Comparison of ENCODE assay signal across 13 cellular contexts in genomic region chr4:53558061-53558801, GRCh38. TPM values are rescaled to one million over a fixed set of nuclear protein-coding genes. Genes with fewer than 3 reads are reported as not detected.
DNase-seq lines count a peak whose midpoint lies in the region; ATAC-seq and TF ChIP-seq lines count a peak whose summit lies in the region.
"Had no signal": no experiment of that assay in that cellular context is flagged by ENCODE, and none has a peak within 500 bp of the region (broad histone marks: within the 10 kb centered on the region; RNA-seq: fewer than 3 reads in every experiment).

No MANE protein-coding gene starts in this region.

- H3K9me3 ChIP-seq in SK-N-SH (no peaks in the 10 kb centered on the region), prostate gland (no peaks in the 10 kb centered on the region), upper lobe of left lung (no peaks in the 10 kb centered on the region)
- H3K9me3 ChIP-seq: A549 had no signal

- no peak for ATAC-seq in upper lobe of left lung (ENCODE audit: low FRiP score in 2 of 2)
- ATAC-seq: A549 had no signal

- DNase-seq in NCI-H1417 (lab: John Stamatoyannopoulos, UW): peak in 2 of 3 experiments; percentile 66 to 85
- DNase-seq in NCI-H1417 treated with DMSO at 0.1 percent for 48 hours (lab: John Stamatoyannopoulos, UW): no peak
- DNase-seq in SK-N-SH: no peak
- DNase-seq in globus pallidus (ENCODE audit: low spot score): peak; percentile 13
- DNase-seq in prostate gland (ENCODE audit: low spot score): no peak
- no peak for DNase-seq in upper lobe of left lung
- DNase-seq in NCI-H526 (lab: John Stamatoyannopoulos, UW): no peak
- DNase-seq: cortex of kidney, T-helper 1 cell had no signal

- peak overlapping the region in 1 of 2 experiments; percentile 90; a peak in 3 of 4 replicates for H3K27ac ChIP-seq in SK-N-SH (ENCODE audit: low read depth in 2 of 2, low read length in 1 of 2)
- peak overlapping the region in 14 of 21 experiments; percentile 23 to 78 (median 44) for H3K27ac ChIP-seq in skin epidermis
- no peak overlapping the region for H3K27ac ChIP-seq in prostate gland
- H3K27ac ChIP-seq in upper lobe of left lung: peak overlapping the region in 1 of 4 donors; percentile 31
- H3K27ac ChIP-seq: A549, HL-60 had no signal

- H3K9me2 ChIP-seq in SK-N-SH: no peaks in the 10 kb centered on the region

- TF ChIP-seq RAD21 in SK-N-SH (IDR thresholded peaks at IDR 0.05; ENCODE audit: low read length): no peak

- intact Hi-C loops in prostate gland (cut with DNase I): no loop called here

- H3K4me2 ChIP-seq in SK-N-SH: peak overlapping the region; percentile 61; the same call in 1 of the 2 replicates
- H3K4me2 ChIP-seq: A549 had no signal

- CTCF ChIA-PET in SK-N-SH (lab: Yijun Ruan, JAX): interaction anchor here (1.2 kb wide), 1 partner anchor 67 kb away, joined by 5 read pairs; no protein-coding TSS in a partner anchor

- H3K36me3 ChIP-seq in SK-N-SH (replicated peaks in 1 of 2; ENCODE audit: control insufficient read depth in 1 of 2, insufficient read depth in 2 of 2, low read length in 1 of 2) (no peaks in the 10 kb centered on the region), prostate gland (no peaks in the 10 kb centered on the region), upper lobe of left lung (no peaks in the 10 kb centered on the region)

- H3K9ac ChIP-seq in SK-N-SH: peak overlapping the region; percentile 16; the same call in 1 of the 2 replicates

- H3K79me2 ChIP-seq in SK-N-SH (ENCODE audit: insufficient read depth): no peaks in the 10 kb centered on the region

- peaks cover 24% of the 10 kb centered on the region for H3F3A ChIP-seq in SK-N-SH (replicated peaks; ENCODE audit: insufficient read depth)

- TF ChIP-seq EP300 in SK-N-SH (IDR thresholded peaks at IDR 0.05; ENCODE audit: borderline replicate concordance in 1 of 2, low read depth in 1 of 2, low read length in 1 of 2) (no peak), upper lobe of left lung (IDR thresholded peaks at IDR 0.05) (no peak)

- H4K20me1 ChIP-seq in SK-N-SH (ENCODE audit: insufficient read depth): no peaks in the 10 kb centered on the region

- TF ChIP-seq CTCF in SK-N-SH (IDR thresholded peaks at IDR 0.05) (peak; percentile 15; the same call in 1 of the 2 replicates), prostate gland (IDR thresholded peaks at IDR 0.05) (no peak), upper lobe of left lung (IDR thresholded peaks at IDR 0.05) (no peak)

- H2AFZ ChIP-seq in SK-N-SH (ENCODE audit: low read depth): peak overlapping the region; percentile 77; the same call in 1 of the 2 replicates

- WGBS in SK-N-SH (ENCODE audit: low lambda C conversion rate): 64% methylated on average over 12 of the region's 12 CpGs
- 59% methylated on average over 12 of the region's 12 CpGs for WGBS in prostate gland
- 70 to 75% methylated on average over 12 of the region's 12 CpGs for WGBS in upper lobe of left lung, 2 donors

- TF ChIP-seq POLR2A in prostate gland (IDR thresholded peaks at IDR 0.05) (no peak), upper lobe of left lung (IDR thresholded peaks at IDR 0.05) (no peak)

- POLR2A ChIA-PET in SK-N-SH (lab: Yijun Ruan, JAX): no interaction called here

- H3K4me1 ChIP-seq in SK-N-SH (ENCODE audit: control insufficient read depth in 1 of 2, insufficient read depth in 2 of 2, low read depth in 1 of 2, low read length in 1 of 2) (peaks cover 13 to 19% of the 10 kb centered on the region in 2 experiments), prostate gland (replicated peaks) (no peaks in the 10 kb centered on the region), upper lobe of left lung (peaks cover 3 to 27% (median 9%) of the 10 kb centered on the region in 4 donors)
- H3K4me1 ChIP-seq: A549 had no signal

- H3K4me3 ChIP-seq in SK-N-SH (ENCODE audit: low read depth in 2 of 2, low read length in 1 of 2) (no peak overlapping the region), skin epidermis (peak overlapping the region in 1 of 7 experiments; percentile 0), prostate gland (no peak overlapping the region), upper lobe of left lung (no peak overlapping the region)
- H3K4me3 ChIP-seq: A549 had no signal

- no peaks in the 10 kb centered on the region for H3K27me3 ChIP-seq in SK-N-SH (ENCODE audit: insufficient read depth)
- no peaks in the 10 kb centered on the region for H3K27me3 ChIP-seq in prostate gland (replicated peaks; ENCODE audit: insufficient read depth)
- H3K27me3 ChIP-seq in upper lobe of left lung: no peaks in the 10 kb centered on the region

TF ChIP-seq in SK-N-SH, 30 proteins besides CTCF, POLR2A, EP300 and RAD21:
- TF ChIP-seq, protein P1, sequence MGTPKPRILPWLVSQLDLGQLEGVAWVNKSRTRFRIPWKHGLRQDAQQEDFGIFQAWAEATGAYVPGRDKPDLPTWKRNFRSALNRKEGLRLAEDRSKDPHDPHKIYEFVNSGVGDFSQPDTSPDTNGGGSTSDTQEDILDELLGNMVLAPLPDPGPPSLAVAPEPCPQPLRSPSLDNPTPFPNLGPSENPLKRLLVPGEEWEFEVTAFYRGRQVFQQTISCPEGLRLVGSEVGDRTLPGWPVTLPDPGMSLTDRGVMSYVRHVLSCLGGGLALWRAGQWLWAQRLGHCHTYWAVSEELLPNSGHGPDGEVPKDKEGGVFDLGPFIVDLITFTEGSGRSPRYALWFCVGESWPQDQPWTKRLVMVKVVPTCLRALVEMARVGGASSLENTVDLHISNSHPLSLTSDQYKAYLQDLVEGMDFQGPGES (IDR thresholded peaks at IDR 0.05; ENCODE audit: low read depth, low read length): no peak
- TF ChIP-seq SMC3 (IDR thresholded peaks at IDR 0.05; ENCODE audit: low read depth, low read length) (no peak), GATA2 (CRISPR knock-in tag; IDR thresholded peaks at IDR 0.05) (no peak), FOXJ3 (CRISPR knock-in tag; IDR thresholded peaks at IDR 0.05) (no peak), FOSL2 (IDR thresholded peaks at IDR 0.05; ENCODE audit: borderline replicate concordance, low read depth) (peak; percentile 72; the same call in 1 of the 2 replicates), SIN3A (IDR thresholded peaks at IDR 0.05; ENCODE audit: borderline replicate concordance, low read depth, low read length) (no peak), ELF1 (IDR thresholded peaks at IDR 0.05) (no peak), FOXM1 (IDR thresholded peaks at IDR 0.05; ENCODE audit: low read depth) (no peak), MEF2A (IDR thresholded peaks at IDR 0.05; ENCODE audit: borderline replicate concordance, low read depth) (no peak), CHD2 (IDR thresholded peaks at IDR 0.05; ENCODE audit: low read length, partially characterized antibody) (no peak), POLR2AphosphoS5 (IDR thresholded peaks at IDR 0.05; ENCODE audit: low read depth, low read length) (no peak), GABPA (IDR thresholded peaks at IDR 0.05; ENCODE audit: low read depth) (no peak), TCF12 (IDR thresholded peaks at IDR 0.05) (peak; percentile 27; the same call in 1 of the 2 replicates)
- TF ChIP-seq, protein P2, sequence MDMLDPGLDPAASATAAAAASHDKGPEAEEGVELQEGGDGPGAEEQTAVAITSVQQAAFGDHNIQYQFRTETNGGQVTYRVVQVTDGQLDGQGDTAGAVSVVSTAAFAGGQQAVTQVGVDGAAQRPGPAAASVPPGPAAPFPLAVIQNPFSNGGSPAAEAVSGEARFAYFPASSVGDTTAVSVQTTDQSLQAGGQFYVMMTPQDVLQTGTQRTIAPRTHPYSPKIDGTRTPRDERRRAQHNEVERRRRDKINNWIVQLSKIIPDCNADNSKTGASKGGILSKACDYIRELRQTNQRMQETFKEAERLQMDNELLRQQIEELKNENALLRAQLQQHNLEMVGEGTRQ (IDR thresholded peaks at IDR 0.05; ENCODE audit: borderline replicate concordance, low read depth, low read length): no peak
- TF ChIP-seq, protein P3, sequence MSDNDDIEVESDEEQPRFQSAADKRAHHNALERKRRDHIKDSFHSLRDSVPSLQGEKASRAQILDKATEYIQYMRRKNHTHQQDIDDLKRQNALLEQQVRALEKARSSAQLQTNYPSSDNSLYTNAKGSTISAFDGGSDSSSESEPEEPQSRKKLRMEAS (IDR thresholded peaks at IDR 0.05; ENCODE audit: low read depth): no peak
- TF ChIP-seq, protein P4, sequence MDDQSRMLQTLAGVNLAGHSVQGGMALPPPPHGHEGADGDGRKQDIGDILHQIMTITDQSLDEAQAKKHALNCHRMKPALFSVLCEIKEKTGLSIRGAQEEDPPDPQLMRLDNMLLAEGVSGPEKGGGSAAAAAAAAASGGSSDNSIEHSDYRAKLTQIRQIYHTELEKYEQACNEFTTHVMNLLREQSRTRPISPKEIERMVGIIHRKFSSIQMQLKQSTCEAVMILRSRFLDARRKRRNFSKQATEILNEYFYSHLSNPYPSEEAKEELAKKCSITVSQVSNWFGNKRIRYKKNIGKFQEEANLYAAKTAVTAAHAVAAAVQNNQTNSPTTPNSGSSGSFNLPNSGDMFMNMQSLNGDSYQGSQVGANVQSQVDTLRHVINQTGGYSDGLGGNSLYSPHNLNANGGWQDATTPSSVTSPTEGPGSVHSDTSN (IDR thresholded peaks at IDR 0.05): peak; percentile 65

RNA-seq across cellular contexts. Expression of gene LNX1, which starts 33.1 kb away (rescaled TPM):
- 0.16 and 0.19 TPM in 2 replicates for polyA plus RNA-seq in SK-N-SH (2012; rRNA removed)
- polyA plus RNA-seq in SK-N-SH (2012; cell fraction: cytosol; rRNA removed): 0.12 and 0.27 TPM in 2 replicates
- polyA plus RNA-seq in SK-N-SH (2012; cell fraction: nucleus; rRNA removed): 0.08 and 0.25 TPM in 2 replicates
- total RNA-seq in prostate gland (10 to 100 TPM; 13.1 to 13.2 TPM), upper lobe of left lung (1 to 10 TPM; 2.7 to 7.3 (median 4.3) TPM)
- total RNA-seq: neural crest cell had no signal

Comparison
In these comparisons a context has a peak if more than half of its experiments do, and no peak if none do; other contexts are left out.
1. DNase-seq: peak in NCI-H1417 (2 of 3) and globus pallidus (single experiment); none in NCI-H1417 treated with DMSO at 0.1 percent for 48 hours (single experiment), SK-N-SH (single experiment), prostate gland (single experiment), upper lobe of left lung (0 of 2) and NCI-H526 (0 of 2).
2. H3K27ac ChIP-seq: peak in skin epidermis (14 of 21); none in prostate gland (0 of 2).